9 cellular contexts compared by ENCODE assay signal in the genomic region with DNA sequence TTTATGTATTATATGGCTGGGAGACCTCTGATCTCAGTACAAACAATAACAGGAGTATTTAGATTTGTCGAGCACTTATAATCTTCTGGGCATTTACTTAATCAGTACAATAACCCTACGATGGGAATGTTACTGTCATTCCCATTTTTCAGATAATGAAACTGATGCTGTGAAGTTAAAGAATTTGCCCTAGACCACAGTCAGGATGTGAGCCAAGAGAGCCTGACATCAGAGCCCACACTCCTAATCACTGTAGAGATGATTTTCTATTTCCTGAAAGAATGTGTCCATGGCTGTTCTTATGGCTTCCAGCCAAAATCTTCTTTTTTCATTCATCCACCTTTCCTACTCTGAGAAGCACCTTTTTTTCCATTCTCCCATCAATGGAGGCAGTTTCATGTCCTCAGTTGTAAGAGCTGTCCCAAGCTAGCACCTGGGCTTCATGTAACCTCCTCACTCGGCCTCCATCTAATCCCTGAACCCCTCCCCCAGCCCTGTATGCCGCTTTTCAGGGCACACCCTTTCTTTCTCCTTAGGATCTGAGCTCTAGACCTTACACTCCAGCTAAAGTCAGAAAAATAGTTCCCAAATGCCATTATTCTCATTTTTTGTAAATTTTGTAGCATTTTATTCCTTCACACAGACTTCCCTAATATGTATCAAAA. TPM values are rescaled to one million over a fixed set of nuclear protein-coding genes. Genes with fewer than 3 reads are reported as not detected.
A peak's percentile ranks its signal among the peaks of the same experiment; 100 is the strongest.
DNase-seq lines count a peak whose midpoint lies in the region; ATAC-seq, FAIRE-seq and TF ChIP-seq lines count a peak whose summit lies in the region.
"Had no signal": no experiment of that assay in that cellular context is flagged by ENCODE, and none has a peak within 500 bp of the region (broad histone marks: within the 10 kb centered on the region; RNA-seq: fewer than 3 reads in every experiment).

No MANE protein-coding gene starts in this region.

- DNase-seq in activated CD8-positive, alpha-beta memory T cell treated with anti-CD3 and anti-CD28 coated beads, Interleukin-2, amount 10 ng/mL, durations not matched to agents 7 days and 5 days = no peak
- no peak for DNase-seq in activated CD8-positive, alpha-beta memory T cell treated with anti-CD3 and anti-CD28 coated beads for 24 hours
- peak; percentile 81 for DNase-seq in astrocyte (ENCODE audit: low read depth)
- DNase-seq in uterus = no peak
- no peak for DNase-seq in NCI-H2081 (lab: John Stamatoyannopoulos, UW)
- no peak for DNase-seq in DMS 273 (lab: John Stamatoyannopoulos, UW; ENCODE audit: unreplicated experiment)
- DNase-seq: naive B cell had no signal

- intact Hi-C loops in uterus (cut with DNase I; ENCODE audit: low total_unique reads) = no loop called here

- H3K36me3 ChIP-seq in astrocyte (ENCODE audit: insufficient read depth, low read length) (peaks cover 5% of the 10 kb centered on the region), liver (ENCODE audit: control insufficient read depth in 4 of 4, insufficient read depth in 3 of 4, low read depth in 1 of 4, low read length in 3 of 4) (peaks cover 0 to 2% (median 0%) of the 10 kb centered on the region in 4 donors), uterus (no peaks in the 10 kb centered on the region)

- H3K9me3 Mint-ChIP-seq in activated CD8-positive, alpha-beta memory T cell treated with anti-CD3 and anti-CD28 coated beads, Interleukin-2, amount 10 ng/mL, durations not matched to agents 7 days and 5 days (ENCODE audit: low read depth) = no peaks in the 10 kb centered on the region
- H3K9me3 Mint-ChIP-seq in astrocyte (ENCODE audit: unreplicated experiment) = no peaks in the 10 kb centered on the region
- H3K9me3 Mint-ChIP-seq: naive B cell had no signal

- H2AFZ ChIP-seq in astrocyte (ENCODE audit: low read depth, low read length) = no peak overlapping the region

- peaks cover 26% of the 10 kb centered on the region for H3K4me1 ChIP-seq in astrocyte (ENCODE audit: insufficient read depth, low read length)
- H3K4me1 ChIP-seq in liver (ENCODE audit: control insufficient read depth in 4 of 4, insufficient read depth in 4 of 4, low read length in 3 of 4) = peaks cover 0 to 14% (median 8%) of the 10 kb centered on the region in 4 donors
- H3K4me1 ChIP-seq in uterus = no peaks in the 10 kb centered on the region

- no peak for TF ChIP-seq RAD21 in liver (IDR thresholded peaks at IDR 0.05)

- H3K9ac ChIP-seq in astrocyte (ENCODE audit: low read length) = peak overlapping the region; percentile 64
- peak overlapping the region; percentile 45 to 49 for H3K9ac ChIP-seq in liver (ENCODE audit: low read depth in 1 of 2, low read length in 2 of 2)

- no peaks in the 10 kb centered on the region for H4K20me1 ChIP-seq in astrocyte (ENCODE audit: insufficient read depth, low read length)

- peaks cover 28% of the 10 kb centered on the region for H3K27me3 Mint-ChIP-seq in activated CD8-positive, alpha-beta memory T cell treated with anti-CD3 and anti-CD28 coated beads, Interleukin-2, amount 10 ng/mL, durations not matched to agents 7 days and 5 days
- H3K27me3 Mint-ChIP-seq in astrocyte (ENCODE audit: low read depth, unreplicated experiment) = no peaks in the 10 kb centered on the region

- H3K9me3 ChIP-seq in astrocyte (ENCODE audit: insufficient read depth, low read depth, low read length) = no peaks in the 10 kb centered on the region
- H3K9me3 ChIP-seq in liver (ENCODE audit: control insufficient read depth in 4 of 4, low read length in 3 of 4) = no peaks in the 10 kb centered on the region
- no peaks in the 10 kb centered on the region for H3K9me3 ChIP-seq in uterus

- no peak for TF ChIP-seq POLR2A in uterus (IDR thresholded peaks at IDR 0.05)

- H3K27ac ChIP-seq in astrocyte (ENCODE audit: low read depth, low read length) (peak overlapping the region; percentile 83), liver (ENCODE audit: low read depth in 1 of 2, low read length in 2 of 2) (peak overlapping the region; percentile 90 to 93), uterus (peak overlapping the region; percentile 70 to 75)

- FAIRE-seq in astrocyte (lab: Jason Lieb, UNC) = peak; percentile 73

- CTCF ChIA-PET in activated CD8-positive, alpha-beta memory T cell treated with anti-CD3 and anti-CD28 coated beads, Interleukin-2, amount 10 ng/mL, durations not matched to agents 7 days and 5 days (lab: Charles Lee) = interaction anchor here (1.2 to 3.4 kb wide), 2 partner anchors 13 to 332 kb away, joined by 3 to 25 read pairs; a partner anchor contains a TSS

- H3K27me3 ChIP-seq in astrocyte (ENCODE audit: insufficient read depth, low read length) (no peaks in the 10 kb centered on the region), liver (ENCODE audit: control insufficient read depth in 4 of 4, insufficient read depth in 4 of 4, low read length in 3 of 4) (no peaks in the 10 kb centered on the region), uterus (no peaks in the 10 kb centered on the region)

- H3K4me1 Mint-ChIP-seq in activated CD8-positive, alpha-beta memory T cell treated with anti-CD3 and anti-CD28 coated beads, Interleukin-2, amount 10 ng/mL, durations not matched to agents 7 days and 5 days = peaks cover 19% of the 10 kb centered on the region
- peaks cover 24% of the 10 kb centered on the region for H3K4me1 Mint-ChIP-seq in astrocyte (ENCODE audit: low read depth, unreplicated experiment)

- peak overlapping the region; percentile 84 for H3K27ac Mint-ChIP-seq in activated CD8-positive, alpha-beta memory T cell treated with anti-CD3 and anti-CD28 coated beads, Interleukin-2, amount 10 ng/mL, durations not matched to agents 7 days and 5 days
- peak overlapping the region; percentile 70 for H3K27ac Mint-ChIP-seq in astrocyte (ENCODE audit: unreplicated experiment)

- peak overlapping the region; percentile 82 for H3K4me2 ChIP-seq in astrocyte (ENCODE audit: low read length)

- ATAC-seq in activated CD8-positive, alpha-beta memory T cell treated with anti-CD3 and anti-CD28 coated beads, Interleukin-2, amount 10 ng/mL, durations not matched to agents 7 days and 5 days = no peak
- ATAC-seq in GM21737 (IDR thresholded peaks at IDR 0.05; ENCODE audit: unreplicated experiment) = no peak

- H3K4me3 ChIP-seq in astrocyte (ENCODE audit: insufficient read depth, low read depth, low read length) = peak overlapping the region; percentile 55
- peak overlapping the region; percentile 59 to 78 (median 59) for H3K4me3 ChIP-seq in liver (ENCODE audit: low read depth in 1 of 3, low read length in 3 of 3)
- H3K4me3 ChIP-seq in uterus = no peak overlapping the region

- no peaks in the 10 kb centered on the region for H3K79me2 ChIP-seq in astrocyte (ENCODE audit: insufficient read depth, low read length)

- H3K36me3 Mint-ChIP-seq in activated CD8-positive, alpha-beta memory T cell treated with anti-CD3 and anti-CD28 coated beads, Interleukin-2, amount 10 ng/mL, durations not matched to agents 7 days and 5 days = no peaks in the 10 kb centered on the region
- peaks cover 7% of the 10 kb centered on the region for H3K36me3 Mint-ChIP-seq in astrocyte (ENCODE audit: low read depth, unreplicated experiment)
- H3K36me3 Mint-ChIP-seq: naive B cell had no signal

- 63% methylated on average over 4 of the region's 4 CpGs for WGBS in liver

- H3K4me3 Mint-ChIP-seq in activated CD8-positive, alpha-beta memory T cell treated with anti-CD3 and anti-CD28 coated beads, Interleukin-2, amount 10 ng/mL, durations not matched to agents 7 days and 5 days = peak overlapping the region; percentile 85
- peak overlapping the region; percentile 55 for H3K4me3 Mint-ChIP-seq in astrocyte (ENCODE audit: unreplicated experiment)

- TF ChIP-seq CTCF in astrocyte (IDR thresholded peaks at IDR 0.05; ENCODE audit: insufficient read depth, low read depth, low read length) (no peak), liver (IDR thresholded peaks at IDR 0.05; ENCODE audit: low read depth, low read length, missing input control) (no peak), uterus (IDR thresholded peaks at IDR 0.05) (no peak)

TF ChIP-seq in liver, 16 proteins besides CTCF, POLR2A, EP300 and RAD21:
- TF ChIP-seq SP1 (IDR thresholded peaks at IDR 0.05) (no peak), GABPA (IDR thresholded peaks at IDR 0.05 in 1 of 2, conservative IDR thresholded peaks at IDR 0.05 in 1 of 2) (no peak), HNF4G (IDR thresholded peaks at IDR 0.05) (no peak), RXRA (IDR thresholded peaks at IDR 0.05) (no peak)

RNA-seq across cellular contexts. Expression of a gene that starts 12.2 kb away (rescaled TPM):
- total RNA-seq in activated CD8-positive, alpha-beta memory T cell treated with anti-CD3 and anti-CD28 coated beads, Interleukin-2, amount 10 ng/mL, durations not matched to agents 7 days and 5 days = under 1 TPM in 1 of 2 experiments, not detected in 1; 0.87 TPM
- 384 and 472 TPM in 2 replicates for total RNA-seq in astrocyte
- total RNA-seq in liver = 10 to 100 TPM; 11.8 to 13.4 TPM
- polyA plus RNA-seq in liver = 10 to 100 TPM in 1 of 2 donors, 1 to 10 TPM in 1; 9.9 to 11.4 TPM
- 100 to 1,000 TPM; 183 to 351 (median 300) TPM for total RNA-seq in uterus

RNA-seq across cellular contexts. Expression of a gene that starts 13.1 kb away (rescaled TPM):
- total RNA-seq in activated CD8-positive, alpha-beta memory T cell treated with anti-CD3 and anti-CD28 coated beads, Interleukin-2, amount 10 ng/mL, durations not matched to agents 7 days and 5 days = under 1 TPM in 1 of 2 experiments, not detected in 1; 0.26 TPM
- total RNA-seq in astrocyte (152 and 161 TPM in 2 replicates), liver (10 to 100 TPM in 1 of 2 donors, 1 to 10 TPM in 1; 6.8 to 16.2 TPM), uterus (100 to 1,000 TPM in 1 of 4 donors, 10 to 100 TPM in 3; 33.3 to 105 (median 86.0) TPM)
- polyA plus RNA-seq in liver = 10 to 100 TPM; 23.6 to 29.7 TPM

Comparison
In these comparisons a context has a peak if more than half of its experiments do, and no peak if none do; other contexts are left out.
1. H3K4me3 ChIP-seq: peak in astrocyte (single experiment) and liver (3 of 3); none in uterus (0 of 2).
2. RNA of a gene that starts 12.2 kb away (total RNA-seq): 384 to 472 TPM in astrocyte and 183 to 351 TPM in uterus; 11.8 to 13.4 TPM in liver and 0.87 TPM in activated CD8-positive, alpha-beta memory T cell treated with anti-CD3 and anti-CD28 coated beads, Interleukin-2, amount 10 ng/mL, durations not matched to agents 7 days and 5 days; every median in the first group is over 10 times any median in the second.
3. RNA of a gene that starts 13.1 kb away (total RNA-seq): 152 to 161 TPM in astrocyte, 33.3 to 105 TPM in uterus and 6.8 to 16.2 TPM in liver; 0.26 TPM in activated CD8-positive, alpha-beta memory T cell treated with anti-CD3 and anti-CD28 coated beads, Interleukin-2, amount 10 ng/mL, durations not matched to agents 7 days and 5 days; every median in the first group is over 4 times any median in the second.
4. Peak in every context shown above with its lines, with median percentiles within 50 percentile points of each other: H3K27ac ChIP-seq.